ENCODE assay signal across 11 cellular contexts in the genomic region with DNA sequence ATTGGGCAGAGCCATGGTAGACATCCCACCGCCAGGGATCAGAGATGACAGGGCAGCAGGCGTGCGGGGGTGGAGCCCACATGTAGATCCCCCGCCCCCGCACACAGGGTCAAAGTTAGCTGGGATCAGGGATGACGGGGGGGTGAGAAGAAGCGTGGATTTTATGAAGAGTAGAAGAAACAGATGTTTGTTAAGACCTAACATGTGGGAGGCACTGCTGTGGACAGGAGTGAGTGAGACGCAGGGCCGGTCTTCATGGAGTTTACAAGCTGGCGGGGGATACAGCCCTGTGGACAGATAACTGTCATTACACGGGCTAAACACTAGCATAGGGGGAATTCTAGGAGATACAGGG.
DNase-seq lines count a peak whose midpoint lies in the region; ATAC-seq and TF ChIP-seq lines count a peak whose summit lies in the region.
"Had no signal": no experiment of that assay in that cellular context is flagged by ENCODE, and none has a peak within 500 bp of the region (broad histone marks: within the 10 kb centered on the region; RNA-seq: fewer than 3 reads in every experiment).

No MANE protein-coding gene starts in this region.

- no peaks in the 10 kb centered on the region for H3K9me3 Mint-ChIP-seq in dendritic cell treated with granulocyte-macrophage colony-stimulating factor and Interleukin-4, amounts not matched to agents 40 ng/mL and 50 ng/mL, for 4 days
- H3K9me3 Mint-ChIP-seq in osteocyte (ENCODE audit: unreplicated experiment), result no peaks in the 10 kb centered on the region

- H3K4me1 Mint-ChIP-seq in dendritic cell treated with granulocyte-macrophage colony-stimulating factor and Interleukin-4, amounts not matched to agents 40 ng/mL and 50 ng/mL, for 4 days (ENCODE audit: low read depth), result peaks cover 14% of the 10 kb centered on the region
- H3K4me1 Mint-ChIP-seq in osteocyte (ENCODE audit: unreplicated experiment), result peaks cover 80% of the 10 kb centered on the region

- peaks cover 85% of the 10 kb centered on the region for H3K36me3 ChIP-seq in DND-41 (ENCODE audit: insufficient read depth, low read length)
- H3K36me3 ChIP-seq: WERI-Rb-1 had no signal

- no peaks in the 10 kb centered on the region for H3K4me1 ChIP-seq in DND-41 (ENCODE audit: insufficient read depth, low read length)

- peaks cover 91% of the 10 kb centered on the region for H3K36me3 Mint-ChIP-seq in dendritic cell treated with granulocyte-macrophage colony-stimulating factor and Interleukin-4, amounts not matched to agents 40 ng/mL and 50 ng/mL, for 4 days (ENCODE audit: low read depth)
- peaks cover 25% of the 10 kb centered on the region for H3K36me3 Mint-ChIP-seq in osteocyte (ENCODE audit: unreplicated experiment)

- H3K4me3 ChIP-seq in DND-41 (ENCODE audit: low read depth in 1 of 2, low read length in 2 of 2), result no peak overlapping the region

- no peak overlapping the region for H3K27ac ChIP-seq in DND-41 (ENCODE audit: low read length)
- H3K27ac ChIP-seq: HL-60, WERI-Rb-1 had no signal

- ATAC-seq in DND-41 (ENCODE audit: insufficient read depth, low read depth) (0 out of 3 replicates have a peak, but pooled peaks have one; percentile 29), HG03108 (IDR thresholded peaks at IDR 0.05; ENCODE audit: unreplicated experiment) (no peak)

- no peak overlapping the region for H3K4me2 ChIP-seq in DND-41 (ENCODE audit: insufficient read depth, low read length)

- no peak overlapping the region for H3K4me3 Mint-ChIP-seq in dendritic cell treated with granulocyte-macrophage colony-stimulating factor and Interleukin-4, amounts not matched to agents 40 ng/mL and 50 ng/mL, for 4 days
- peak overlapping the region; percentile 5 for H3K4me3 Mint-ChIP-seq in osteocyte (ENCODE audit: unreplicated experiment)

- no peak overlapping the region for H2AFZ ChIP-seq in DND-41 (ENCODE audit: low read depth, low read length)

- intact Hi-C loops in dendritic cell treated with granulocyte-macrophage colony-stimulating factor and Interleukin-4, amounts not matched to agents 40 ng/mL and 50 ng/mL, for 4 days (cut with micrococcal nuclease), result no loop called here

- H3K9me3 ChIP-seq in DND-41 (ENCODE audit: insufficient read depth, low read length, severe bottlenecking), result no peaks in the 10 kb centered on the region

- H3K79me2 ChIP-seq in DND-41 (ENCODE audit: insufficient read depth, low read length), result peaks cover 74% of the 10 kb centered on the region

- H3K27me3 ChIP-seq in DND-41 (ENCODE audit: insufficient read depth, low read length, poor library complexity), result no peaks in the 10 kb centered on the region

- H3K27ac Mint-ChIP-seq in dendritic cell treated with granulocyte-macrophage colony-stimulating factor and Interleukin-4, amounts not matched to agents 40 ng/mL and 50 ng/mL, for 4 days, result peak overlapping the region; percentile 4
- H3K27ac Mint-ChIP-seq in osteocyte (ENCODE audit: unreplicated experiment), result peak overlapping the region; percentile 98

- TF ChIP-seq CTCF in DND-41 (IDR thresholded peaks at IDR 0.05; ENCODE audit: borderline replicate concordance, extremely low read depth, low read length, poor library complexity, severe bottlenecking) (no peak), osteocyte (IDR thresholded peaks at IDR 0.05) (no peak)

- DNase-seq in DND-41 (no peak), RPMI7951 (ENCODE audit: low read depth) (peak; percentile 39), osteocyte (ENCODE audit: extremely low spot score, unreplicated experiment) (no peak), DMS 273 treated with DMSO at 0.1 percent for 48 hours (lab: John Stamatoyannopoulos, UW) (no peak), COR-L47 (lab: John Stamatoyannopoulos, UW) (no peak), NCI-H226 (no peak)
- DNase-seq: effector CD4-positive, alpha-beta T cell; WERI-Rb-1 had no signal

- H3K27me3 Mint-ChIP-seq in dendritic cell treated with granulocyte-macrophage colony-stimulating factor and Interleukin-4, amounts not matched to agents 40 ng/mL and 50 ng/mL, for 4 days, result no peaks in the 10 kb centered on the region
- no peaks in the 10 kb centered on the region for H3K27me3 Mint-ChIP-seq in osteocyte (ENCODE audit: unreplicated experiment)

- peaks cover 72% of the 10 kb centered on the region for H4K20me1 ChIP-seq in DND-41 (ENCODE audit: insufficient read depth, low read length)

- no peak overlapping the region for H3K9ac ChIP-seq in DND-41 (ENCODE audit: low read depth, low read length)
